1 cellular context compared by ENCODE assay signal in the genomic region with DNA sequence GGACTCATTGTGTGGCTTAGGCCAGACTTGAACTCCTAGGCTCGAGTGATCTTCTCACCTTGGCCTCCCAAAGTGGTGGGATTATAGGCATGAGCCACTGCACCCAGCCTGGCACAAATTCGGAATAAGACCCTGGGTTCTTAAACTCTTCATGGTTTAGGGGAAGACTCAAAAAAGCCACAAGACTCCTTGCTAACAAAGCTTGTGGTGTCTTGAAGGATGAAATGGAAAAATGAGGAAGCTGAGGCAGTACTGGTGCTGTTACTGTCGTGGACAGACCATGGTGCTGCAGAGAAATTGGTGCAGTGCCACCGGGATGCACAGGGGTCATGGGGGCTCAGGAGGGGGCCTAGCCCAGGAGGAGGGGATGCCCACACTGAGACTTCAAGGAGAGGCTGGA. TPM values are rescaled to one million over a fixed set of nuclear protein-coding genes. Genes with fewer than 3 reads are reported as not detected.
"Had no signal": no experiment of that assay in that cellular context is flagged by ENCODE, and none has a peak within 500 bp of the region (broad histone marks: within the 10 kb centered on the region; RNA-seq: fewer than 3 reads in every experiment).

No MANE protein-coding gene starts in this region.

RNA-seq across cellular contexts. Expression of a gene that starts 20.3 kb away (rescaled TPM):
- total RNA-seq: naive thymus-derived CD4-positive, alpha-beta T cell had no signal
- polyA plus RNA-seq: naive thymus-derived CD4-positive, alpha-beta T cell had no signal
